28 cellular contexts compared by ENCODE assay signal in the genomic region with DNA sequence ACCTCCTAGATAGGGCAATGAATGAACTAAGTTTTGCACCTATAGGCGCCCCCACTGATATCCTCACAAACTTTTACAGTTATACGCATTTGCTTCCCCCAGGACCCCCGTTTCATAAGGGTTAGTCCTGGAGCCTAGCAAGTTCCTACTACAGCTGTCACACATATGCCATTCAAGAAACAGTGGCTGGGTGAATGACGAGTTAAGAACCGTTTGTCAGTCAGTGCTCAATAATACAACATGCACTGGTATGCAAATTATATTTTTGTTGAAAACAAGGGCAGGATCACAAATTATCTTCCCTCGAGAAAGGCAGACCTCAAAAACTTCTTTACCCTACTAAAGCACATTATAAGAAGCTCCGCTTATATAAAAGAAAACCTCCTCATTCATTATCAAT.
"Had no signal": no experiment of that assay in that cellular context is flagged by ENCODE, and none has a peak within 500 bp of the region (broad histone marks: within the 10 kb centered on the region; RNA-seq: fewer than 3 reads in every experiment).

No MANE protein-coding gene starts in this region.

- ATAC-seq: activated CD8-positive, alpha-beta T cell treated with anti-CD3 and anti-CD28 coated beads for 36 hours; activated T-cell treated with anti-CD3 and anti-CD28 coated beads, Interleukin-2, amount 50 U/mL, for 4 hours; activated T-helper 17 cell treated with anti-CD3 and anti-CD28 coated beads, Interleukin-2, amount 50 U/mL, for 72 hours; left colon; naive thymus-derived CD4-positive, alpha-beta T cell; right lobe of liver; T-helper 17 cell had no signal

- H3K27ac Mint-ChIP-seq: activated CD4-positive, alpha-beta T cell treated with anti-CD3 and anti-CD28 coated beads, Interleukin-2, amount 10 ng/mL, durations not matched to agents 7 days and 5 days; activated CD8-positive, alpha-beta T cell treated with anti-CD3 and anti-CD28 coated beads for 36 hours; activated T-helper 17 cell treated with anti-CD3 and anti-CD28 coated beads, Interleukin-2, amount 50 U/mL, for 72 hours; dendritic cell treated with granulocyte-macrophage colony-stimulating factor and Interleukin-4, amounts not matched to agents 40 ng/mL and 50 ng/mL, for 4 days; naive thymus-derived CD4-positive, alpha-beta T cell; stimulated activated naive CD8-positive, alpha-beta T cell treated with anti-CD3 and anti-CD28 coated beads, Interleukin-15, Interleukin-2, amounts not matched to agents 100 ng/mL and 50 ng/mL, for 24 hours; T-helper 17 cell; type B pancreatic cell had no signal

- H3K9me3 ChIP-seq: breast epithelium, esophagus squamous epithelium, right lobe of liver, thoracic aorta, uterus had no signal

- DNase-seq: activated CD4-positive, alpha-beta T cell treated with anti-CD3 and anti-CD28 coated beads for 1 hour; activated CD4-positive, alpha-beta T cell treated with anti-CD3 and anti-CD28 coated beads, Interleukin-2, amount 10 ng/mL, durations not matched to agents 7 days and 5 days; activated CD8-positive, alpha-beta T cell treated with anti-CD3 and anti-CD28 coated beads for 36 hours; activated gamma-delta T cell treated with Interleukin-2 at 50 U/mL for 16 hours; activated naive CD4-positive, alpha-beta T cell treated with anti-CD3 and anti-CD28 coated beads, Interleukin-2, amount 50 U/mL, for 16 hours; activated T-cell treated with anti-CD3 and anti-CD28 coated beads, Interleukin-2, amount 50 U/mL, for 4 hours; amniotic stem cell; central memory CD4-positive, alpha-beta T cell; esophagus squamous epithelium; kidney; left colon; mammary epithelial cell; midbrain; naive thymus-derived CD4-positive, alpha-beta T cell; right lobe of liver; stimulated activated CD4-positive, alpha-beta T cell treated with anti-CD3 and anti-CD28 coated beads, Interleukin-12 subunit alpha, Interleukin-12 subunit beta, amount 100 ng/mL, for 4 hours; stimulated activated CD4-positive, alpha-beta T cell treated with anti-CD3 and anti-CD28 coated beads, Interleukin-4, amount 100 ng/mL, for 1 hour; T-helper 17 cell; T1000; uterus had no signal

- H2AFZ ChIP-seq: hepatocyte had no signal

- H3K27me3 ChIP-seq: breast epithelium, esophagus squamous epithelium, hepatocyte, right lobe of liver, uterus had no signal

- H3K27ac ChIP-seq: breast epithelium, hepatocyte, right lobe of liver, uterus had no signal

- H3K27me3 Mint-ChIP-seq: activated CD4-positive, alpha-beta T cell treated with anti-CD3 and anti-CD28 coated beads, Interleukin-2, amount 10 ng/mL, durations not matched to agents 7 days and 5 days; activated T-helper 17 cell treated with anti-CD3 and anti-CD28 coated beads, Interleukin-2, amount 50 U/mL, for 72 hours; T-helper 17 cell; type B pancreatic cell had no signal

- H3K4me1 ChIP-seq: right lobe of liver had no signal

- H3K4me3 ChIP-seq: breast epithelium, esophagus squamous epithelium, hepatocyte, right lobe of liver, thoracic aorta, uterus had no signal

- FAIRE-seq: frontal cortex, kidney had no signal

- H3K4me2 ChIP-seq: hepatocyte had no signal

- H3K4me3 Mint-ChIP-seq: activated CD4-positive, alpha-beta T cell treated with anti-CD3 and anti-CD28 coated beads, Interleukin-2, amount 10 ng/mL, durations not matched to agents 7 days and 5 days; activated CD8-positive, alpha-beta T cell treated with anti-CD3 and anti-CD28 coated beads for 36 hours; activated T-cell treated with anti-CD3 and anti-CD28 coated beads, Interleukin-2, amount 50 U/mL, for 4 hours; activated T-helper 17 cell treated with anti-CD3 and anti-CD28 coated beads, Interleukin-2, amount 50 U/mL, for 72 hours; dendritic cell treated with granulocyte-macrophage colony-stimulating factor and Interleukin-4, amounts not matched to agents 40 ng/mL and 50 ng/mL, for 4 days; naive thymus-derived CD4-positive, alpha-beta T cell; stimulated activated naive CD8-positive, alpha-beta T cell treated with anti-CD3 and anti-CD28 coated beads, Interleukin-15, Interleukin-2, amounts not matched to agents 100 ng/mL and 50 ng/mL, for 24 hours; T-helper 17 cell; type B pancreatic cell had no signal

- H3K36me3 ChIP-seq: breast epithelium, esophagus squamous epithelium, right lobe of liver, thoracic aorta, uterus had no signal

- H3K9me3 Mint-ChIP-seq: activated CD4-positive, alpha-beta T cell treated with anti-CD3 and anti-CD28 coated beads, Interleukin-2, amount 10 ng/mL, durations not matched to agents 7 days and 5 days; activated CD8-positive, alpha-beta T cell treated with anti-CD3 and anti-CD28 coated beads for 36 hours; activated T-cell treated with anti-CD3 and anti-CD28 coated beads, Interleukin-2, amount 50 U/mL, for 4 hours; activated T-helper 17 cell treated with anti-CD3 and anti-CD28 coated beads, Interleukin-2, amount 50 U/mL, for 72 hours; dendritic cell treated with granulocyte-macrophage colony-stimulating factor and Interleukin-4, amounts not matched to agents 40 ng/mL and 50 ng/mL, for 4 days; stimulated activated naive CD8-positive, alpha-beta T cell treated with anti-CD3 and anti-CD28 coated beads, Interleukin-15, Interleukin-2, amounts not matched to agents 100 ng/mL and 50 ng/mL, for 24 hours; type B pancreatic cell had no signal
